Comparison of ENCODE assay signal across 24 cellular contexts in the genomic region with DNA sequence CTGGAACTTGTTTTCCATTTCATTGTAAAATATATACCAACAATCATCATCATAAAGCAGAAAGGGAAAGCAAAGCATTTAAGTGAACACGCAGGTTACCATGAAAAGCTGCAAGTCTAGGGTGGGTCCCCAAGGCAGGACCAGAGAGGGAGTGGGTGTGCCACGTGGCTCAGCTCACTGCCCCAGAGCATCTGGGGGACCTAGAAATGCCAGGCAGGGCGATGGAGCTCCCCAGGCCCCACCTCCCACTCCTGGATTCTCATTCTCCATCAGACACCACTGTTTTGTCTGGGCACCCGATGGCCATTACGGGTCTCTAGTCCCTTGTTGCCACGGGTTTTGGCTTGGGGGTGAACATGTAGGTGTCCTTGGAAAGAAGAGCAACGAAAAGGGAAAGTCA. TPM values are rescaled to one million over a fixed set of nuclear protein-coding genes. Genes with fewer than 3 reads are reported as not detected.
DNase-seq lines count a peak whose midpoint lies in the region; TF ChIP-seq lines count a peak whose summit lies in the region.
"Had no signal": no experiment of that assay in that cellular context is flagged by ENCODE, and none has a peak within 500 bp of the region (broad histone marks: within the 10 kb centered on the region; RNA-seq: fewer than 3 reads in every experiment).

No MANE protein-coding gene starts in this region.

- DNase-seq in activated CD8-positive, alpha-beta memory T cell treated with anti-CD3 and anti-CD28 coated beads for 24 hours, result peak; percentile 78
- no peak for DNase-seq in activated CD8-positive, alpha-beta memory T cell treated with anti-CD3 and anti-CD28 coated beads, Interleukin-2, amount 50 U/mL, for 48 hours
- DNase-seq in Peyer's patch (no peak), HEK293T (ENCODE audit: extremely low spot score) (no peak), H9 (no peak), DMS53 treated with DMSO at 0.1 percent for 48 hours (lab: John Stamatoyannopoulos, UW; ENCODE audit: unreplicated experiment) (no peak)
- DNase-seq in activated naive CD8-positive, alpha-beta T cell treated with anti-CD3 and anti-CD28 coated beads for 36 hours, result no peak
- DNase-seq: ACHN; amygdala; DND-41; effector CD4-positive, alpha-beta T cell; IMR-90; left cardiac atrium; MG63; NCI-H2171; NCI-H69; psoas muscle; SHP77; stimulated activated CD4-positive, alpha-beta T cell treated with anti-CD3 and anti-CD28 coated beads, Interleukin-4, amount 100 ng/mL, for 24 hours; substantia nigra had no signal

- H3F3A ChIP-seq in neural cell (ENCODE audit: insufficient read depth, low read length, poor library complexity, severe bottlenecking), result no peaks in the 10 kb centered on the region

- H4K5ac ChIP-seq in H9 (ENCODE audit: insufficient read length, low read depth, low read length), result no peak overlapping the region

- H3K27ac Mint-ChIP-seq in activated naive CD8-positive, alpha-beta T cell treated with anti-CD3 and anti-CD28 coated beads for 36 hours, result peak overlapping the region; percentile 91
- no peak overlapping the region for H3K27ac Mint-ChIP-seq in H9

- no peak overlapping the region for H4K91ac ChIP-seq in H9 (ENCODE audit: insufficient read length, low read depth, low read length)

- no peak overlapping the region for H3K14ac ChIP-seq in H9 (ENCODE audit: insufficient read depth, low read length)

- H3K4me3 ChIP-seq in Peyer's patch, result no peak overlapping the region
- H3K4me3 ChIP-seq in neural cell (ENCODE audit: low read length), result peak overlapping the region; percentile 70
- H3K4me3 ChIP-seq: esophagus muscularis mucosa, gastroesophageal sphincter, MG63, psoas muscle, vagina had no signal

- H3K23ac ChIP-seq in H9 (ENCODE audit: insufficient read length, low read depth, low read length), result no peak overlapping the region

- no peak for TF ChIP-seq POLR2A in Peyer's patch (IDR thresholded peaks at IDR 0.05)

- H3K79me2 ChIP-seq in neural cell (replicated peaks; ENCODE audit: insufficient read depth, low read length), result peaks cover 100% of the 10 kb centered on the region
- H3K79me2 ChIP-seq in H9 (ENCODE audit: insufficient read depth, low read length), result no peaks in the 10 kb centered on the region; the same call in 1 of the 2 replicates

- H3K4ac ChIP-seq in H9 (ENCODE audit: low read depth, low read length), result no peak overlapping the region

- CTCF ChIA-PET in HEK293T (lab: Yijun Ruan, JAX), result no interaction called here

- no peak overlapping the region for H2BK15ac ChIP-seq in H9 (ENCODE audit: low read depth, low read length)

- H4K8ac ChIP-seq in H9 (replicated peaks; ENCODE audit: insufficient read length, low read depth, low read length), result no peak overlapping the region

- no peak overlapping the region for H2AK5ac ChIP-seq in H9 (ENCODE audit: insufficient read length, low read length)

- H2BK20ac ChIP-seq in H9 (ENCODE audit: low read depth, low read length, poor library complexity, severe bottlenecking), result no peak overlapping the region

- H4K20me1 ChIP-seq in neural cell (ENCODE audit: insufficient read depth) (peaks cover 99% of the 10 kb centered on the region), H9 (ENCODE audit: control insufficient read depth, insufficient read depth, insufficient read length) (no peaks in the 10 kb centered on the region)

- H3K9me3 ChIP-seq in Peyer's patch, result no peaks in the 10 kb centered on the region
- no peaks in the 10 kb centered on the region for H3K9me3 ChIP-seq in neural cell (ENCODE audit: low read length)
- no peaks in the 10 kb centered on the region for H3K9me3 ChIP-seq in H9 (ENCODE audit: control insufficient read depth, low read depth, low read length)
- H3K9me3 ChIP-seq: MG63, vagina had no signal

- H3K4me2 ChIP-seq in neural cell (ENCODE audit: low read length) (no peak overlapping the region), H9 (ENCODE audit: insufficient read depth, insufficient read length, low read length) (no peak overlapping the region)

- H3K36me3 ChIP-seq in Peyer's patch, result no peaks in the 10 kb centered on the region
- no peaks in the 10 kb centered on the region for H3K36me3 ChIP-seq in neural cell (ENCODE audit: insufficient read depth, low read length)
- H3K36me3 ChIP-seq: esophagus muscularis mucosa, gastroesophageal sphincter, MG63, vagina had no signal

- peak overlapping the region; percentile 86 for H3K4me3 Mint-ChIP-seq in activated naive CD8-positive, alpha-beta T cell treated with anti-CD3 and anti-CD28 coated beads for 36 hours
- H3K4me3 Mint-ChIP-seq in H9, result no peak overlapping the region; a peak in 1 of 5 replicates

- H3K9me3 Mint-ChIP-seq in activated naive CD8-positive, alpha-beta T cell treated with anti-CD3 and anti-CD28 coated beads for 36 hours, result no peaks in the 10 kb centered on the region
- H3K9me3 Mint-ChIP-seq in H9, result no peaks in the 10 kb centered on the region; a peak in 1 of 5 replicates

- no peaks in the 10 kb centered on the region for H3K9me2 ChIP-seq in neural cell (ENCODE audit: insufficient read depth, low read length)

- POLR2A ChIA-PET in HEK293T (lab: Yijun Ruan, JAX), result no interaction called here

- H3K4me1 ChIP-seq in Peyer's patch (peaks cover 0 to 3% (median 0%) of the 10 kb centered on the region in 4 donors), H9 (ENCODE audit: insufficient read depth, low read length) (peaks cover 9% of the 10 kb centered on the region; the same call in 1 of the 2 replicates)
- H3K4me1 ChIP-seq: esophagus muscularis mucosa, gastroesophageal sphincter, psoas muscle had no signal

- peaks cover 97% of the 10 kb centered on the region for H3K4me1 Mint-ChIP-seq in activated naive CD8-positive, alpha-beta T cell treated with anti-CD3 and anti-CD28 coated beads for 36 hours
- H3K4me1 Mint-ChIP-seq in H9, result peaks cover 57 to 85% of the 10 kb centered on the region in 2 experiments

- H2BK120ac ChIP-seq in H9 (ENCODE audit: low read depth, low read length, poor library complexity, severe bottlenecking), result no peak overlapping the region

- H3K27me3 ChIP-seq in Peyer's patch (no peaks in the 10 kb centered on the region), neural cell (ENCODE audit: insufficient read depth, low read depth, low read length) (no peaks in the 10 kb centered on the region), H9 (ENCODE audit: insufficient read depth, low read length) (no peaks in the 10 kb centered on the region)
- H3K27me3 ChIP-seq: MG63, vagina had no signal

- no peak overlapping the region for H2BK5ac ChIP-seq in H9 (ENCODE audit: insufficient read length, low read length)

- H3K56ac ChIP-seq in H9 (ENCODE audit: insufficient read length, low read depth, low read length), result no peak overlapping the region

- no peak for TF ChIP-seq RAD21 in neural cell (conservative IDR thresholded peaks at IDR 0.05)

- H3K9ac ChIP-seq in neural cell (ENCODE audit: low read length) (no peak overlapping the region), H9 (ENCODE audit: extremely low read depth, insufficient read length, low read length) (no peak overlapping the region)

- no CpG with 5 or more reads among the region's 7 CpGs for WGBS in H9 (ENCODE audit: extremely low coverage, insufficient read length, low lambda C conversion rate)

- H3K27me3 Mint-ChIP-seq in activated naive CD8-positive, alpha-beta T cell treated with anti-CD3 and anti-CD28 coated beads for 36 hours, result no peaks in the 10 kb centered on the region
- no peaks in the 10 kb centered on the region; the same call in 1 of the 2 replicates for H3K27me3 Mint-ChIP-seq in H9 (ENCODE audit: low read depth)

- H3K23me2 ChIP-seq in H9 (ENCODE audit: insufficient read length, low read depth, low read length, poor library complexity, severe bottlenecking), result peaks cover 5% of the 10 kb centered on the region

- no peak for TF ChIP-seq EP300 in neural cell (conservative IDR thresholded peaks at IDR 0.05; ENCODE audit: poor library complexity, severe bottlenecking)

- H3K18ac ChIP-seq in H9 (ENCODE audit: insufficient read length, low read depth, low read length), result no peak overlapping the region

- H3K79me1 ChIP-seq in H9 (ENCODE audit: insufficient read depth, low read depth, low read length, poor library complexity, severe bottlenecking), result no peaks in the 10 kb centered on the region

- H2AFZ ChIP-seq in neural cell (ENCODE audit: low read depth, low read length), result no peak overlapping the region
- no peak overlapping the region for H2AFZ ChIP-seq in H9 (ENCODE audit: low read length)

- H3K27ac ChIP-seq in Peyer's patch, result peak overlapping the region; percentile 48 to 73 (median 60)
- no peak overlapping the region for H3K27ac ChIP-seq in neural cell (ENCODE audit: low read length)
- H3K27ac ChIP-seq in H9 (ENCODE audit: insufficient read length, low read depth, low read length), result no peak overlapping the region
- H3K27ac ChIP-seq: esophagus muscularis mucosa, gastroesophageal sphincter, psoas muscle, vagina had no signal

- H2BK12ac ChIP-seq in H9 (ENCODE audit: insufficient read length, low read depth, low read length), result no peak overlapping the region

- TF ChIP-seq CTCF in Peyer's patch (IDR thresholded peaks at IDR 0.05), result no peak
- TF ChIP-seq CTCF in neural cell (IDR thresholded peaks at IDR 0.05; ENCODE audit: poor library complexity, severe bottlenecking), result no peak
- TF ChIP-seq CTCF in H9 (conservative IDR thresholded peaks at IDR 0.05), result no peak

- no peak overlapping the region for H3T11ph ChIP-seq in H9 (ENCODE audit: low read length)

- peaks cover 42% of the 10 kb centered on the region for H3K36me3 Mint-ChIP-seq in activated naive CD8-positive, alpha-beta T cell treated with anti-CD3 and anti-CD28 coated beads for 36 hours
- no peaks in the 10 kb centered on the region for H3K36me3 Mint-ChIP-seq in H9 (ENCODE audit: insufficient read depth in 1 of 3, low read depth in 3 of 3)

TF ChIP-seq in HEK293T, 16 proteins besides CTCF, POLR2A, EP300 and RAD21:
- TF ChIP-seq HDGF (IDR thresholded peaks at IDR 0.05; ENCODE audit: borderline replicate concordance) (no peak), SUZ12 (IDR thresholded peaks at IDR 0.05) (no peak), ZNF384 (IDR thresholded peaks at IDR 0.05) (no peak), NFRKB (IDR thresholded peaks at IDR 0.05) (no peak), BHLHE40 (IDR thresholded peaks at IDR 0.05; ENCODE audit: borderline replicate concordance) (no peak)

RNA-seq across cellular contexts. Expression of gene BCL11B, which starts 34.7 kb away (rescaled TPM):
- 10 to 100 TPM in 2 of 4 donors, 1 to 10 TPM in 2; 7.7 to 10.2 (median 10.0) TPM for total RNA-seq in Peyer's patch
- 10 to 100 TPM; 38.9 to 40.3 TPM for total RNA-seq in activated naive CD8-positive, alpha-beta T cell treated with anti-CD3 and anti-CD28 coated beads for 36 hours
- 98.9 and 104 TPM in 2 replicates for polyA plus RNA-seq in neural cell
- 259 and 270 TPM in 2 replicates for polyA minus RNA-seq in neural cell
- 4.9 and 5.1 TPM in 2 replicates for total RNA-seq in H9 (2021)
- polyA plus RNA-seq: IMR-90 had no signal

Comparison
In these comparisons a context has a peak if more than half of its experiments do, and no peak if none do; other contexts are left out.
1. H3K27ac ChIP-seq: peak in Peyer's patch (4 of 4); none in neural cell (single experiment) and H9 (single experiment).